19 cellular contexts compared by ENCODE assay signal in genomic region chr13:40595693-40596092, GRCh38.
A peak's percentile ranks its signal among the peaks of the same experiment; 100 is the strongest.
DNase-seq lines count a peak whose midpoint lies in the region; ATAC-seq and TF ChIP-seq lines count a peak whose summit lies in the region.
"Had no signal": no experiment of that assay in that cellular context is flagged by ENCODE, and none has a peak within 500 bp of the region (broad histone marks: within the 10 kb centered on the region; RNA-seq: fewer than 3 reads in every experiment).

No MANE protein-coding gene starts in this region.

- H3K4me3 ChIP-seq in uterus = no peak overlapping the region
- H3K4me3 ChIP-seq: esophagus squamous epithelium had no signal

- no peak for TF ChIP-seq CTCF in uterus (IDR thresholded peaks at IDR 0.05)

- H3K27ac ChIP-seq in uterus = peak overlapping the region; percentile 78 to 84
- H3K27ac ChIP-seq: esophagus squamous epithelium, KMS-11 had no signal

- peaks cover 13 to 28% of the 10 kb centered on the region in 2 donors for H3K4me1 ChIP-seq in uterus

- intact Hi-C loops in left colon (cut with DNase I, micrococcal nuclease) (no loop called here), uterus (cut with DNase I; ENCODE audit: low total_unique reads) (no loop called here)

- peaks cover 0 to 6% of the 10 kb centered on the region in 2 donors for H3K36me3 Mint-ChIP-seq in activated naive CD4-positive, alpha-beta T cell treated with anti-CD3 and anti-CD28 coated beads, Interleukin-2, amount 50 U/mL, for 72 hours
- no peaks in the 10 kb centered on the region for H3K36me3 Mint-ChIP-seq in activated naive CD8-positive, alpha-beta T cell

- ATAC-seq in activated naive CD4-positive, alpha-beta T cell treated with anti-CD3 and anti-CD28 coated beads, Interleukin-2, amount 50 U/mL, for 72 hours = no peak
- ATAC-seq in left colon (peak; percentile 67), GM18858 (IDR thresholded peaks at IDR 0.05; ENCODE audit: unreplicated experiment) (no peak)

- no peak for TF ChIP-seq POLR2A in uterus (IDR thresholded peaks at IDR 0.05)

- peaks cover 98% of the 10 kb centered on the region for H3K4me1 Mint-ChIP-seq in activated naive CD8-positive, alpha-beta T cell (ENCODE audit: low read depth)

- H3K27me3 ChIP-seq in uterus = no peaks in the 10 kb centered on the region
- H3K27me3 ChIP-seq: esophagus squamous epithelium had no signal

- no peaks in the 10 kb centered on the region for H3K36me3 ChIP-seq in uterus
- H3K36me3 ChIP-seq: esophagus squamous epithelium had no signal

- H3K27me3 Mint-ChIP-seq in activated naive CD8-positive, alpha-beta T cell = no peaks in the 10 kb centered on the region

- H3K9me3 ChIP-seq in uterus = no peaks in the 10 kb centered on the region
- H3K9me3 ChIP-seq: esophagus squamous epithelium had no signal

- H3K27ac Mint-ChIP-seq in activated naive CD4-positive, alpha-beta T cell treated with anti-CD3 and anti-CD28 coated beads, Interleukin-2, amount 50 U/mL, for 72 hours = peak overlapping the region; percentile 12 to 47
- H3K27ac Mint-ChIP-seq in activated naive CD8-positive, alpha-beta T cell = peak overlapping the region; percentile 96
- H3K27ac Mint-ChIP-seq: stimulated activated effector memory CD8-positive, alpha-beta T cell treated with anti-CD3 and anti-CD28 coated beads, Interleukin-12 subunit alpha, Interleukin-12 subunit beta, amount 100 ng/mL, for 72 hours had no signal

- no peak for DNase-seq in activated naive CD4-positive, alpha-beta T cell treated with anti-CD3 and anti-CD28 coated beads, Interleukin-2, amount 50 U/mL, for 72 hours (ENCODE audit: low spot score in 2 of 2)
- no peak for DNase-seq in activated naive CD4-positive, alpha-beta T cell treated with Interleukin-2 at 50 U/mL for 16 hours
- no peak for DNase-seq in left colon
- DNase-seq in uterus = no peak
- DNase-seq in hippocampal formation (lab: John Stamatoyannopoulos, UW) = no peak
- DNase-seq in amygdala (lab: John Stamatoyannopoulos, UW) = no peak
- DNase-seq: ACHN, anterior cingulate cortex, cortex of kidney, DMS 273 treated with DMSO at 0.1 percent for 48 hours, esophagus squamous epithelium, HCEC 1CT, NCI-H1694, NCI-H524 treated with DMSO at 0.1 percent for 48 hours, right cardiac atrium had no signal

- H3K4me3 Mint-ChIP-seq in activated naive CD8-positive, alpha-beta T cell = peak overlapping the region; percentile 15

- no peaks in the 10 kb centered on the region for H3K9me3 Mint-ChIP-seq in activated naive CD4-positive, alpha-beta T cell treated with anti-CD3 and anti-CD28 coated beads, Interleukin-2, amount 50 U/mL, for 72 hours
- no peaks in the 10 kb centered on the region for H3K9me3 Mint-ChIP-seq in activated naive CD8-positive, alpha-beta T cell (ENCODE audit: low read depth)
- H3K9me3 Mint-ChIP-seq: stimulated activated effector memory CD8-positive, alpha-beta T cell treated with anti-CD3 and anti-CD28 coated beads, Interleukin-12 subunit alpha, Interleukin-12 subunit beta, amount 100 ng/mL, for 72 hours had no signal
